ENCODE assay signal across 8 cellular contexts in genomic region chr22:28773461-28773867, GRCh38. TPM values are rescaled to one million over a fixed set of nuclear protein-coding genes. Genes with fewer than 3 reads are reported as not detected.
DNase-seq lines count a peak whose midpoint lies in the region; ATAC-seq and TF ChIP-seq lines count a peak whose summit lies in the region.

No MANE protein-coding gene starts in this region.

- H3K4me1 ChIP-seq in endodermal cell (ENCODE audit: control insufficient read depth, insufficient read depth, low read length): no peaks in the 10 kb centered on the region

- 18 to 22% methylated on average over 10 of the region's 10 CpGs for WGBS in endodermal cell (ENCODE audit: insufficient coverage in 1 of 2, insufficient read length in 1 of 2), 2 experiments

- H3K9me3 Mint-ChIP-seq in HFFc6 (peaks cover 7% of the 10 kb centered on the region), endodermal cell (peaks cover 11% of the 10 kb centered on the region), neural crest cell (peaks cover 2% of the 10 kb centered on the region)

- peaks cover 18% of the 10 kb centered on the region for H3K4me1 Mint-ChIP-seq in HFFc6 (ENCODE audit: low read depth)
- H3K4me1 Mint-ChIP-seq in endodermal cell: peaks cover 4% of the 10 kb centered on the region
- peaks cover 16% of the 10 kb centered on the region for H3K4me1 Mint-ChIP-seq in neural crest cell

- H3K27me3 Mint-ChIP-seq in HFFc6 (ENCODE audit: insufficient read depth) (peaks cover 2% of the 10 kb centered on the region), endodermal cell (ENCODE audit: insufficient read depth) (no peaks in the 10 kb centered on the region), neural crest cell (ENCODE audit: low read depth) (no peaks in the 10 kb centered on the region)

- peak; percentile 29 for ATAC-seq in GM18498 (IDR thresholded peaks at IDR 0.05; ENCODE audit: unreplicated experiment)
- ATAC-seq in GM18858 (IDR thresholded peaks at IDR 0.05; ENCODE audit: unreplicated experiment): no peak

- H3K27ac ChIP-seq in endodermal cell (ENCODE audit: low read depth, low read length): no peak overlapping the region

- peak overlapping the region; percentile 98 for H3K9ac ChIP-seq in endodermal cell (ENCODE audit: extremely low read depth, low read length, poor library complexity, severe bottlenecking)

- H3K9me3 ChIP-seq in endodermal cell (ENCODE audit: control insufficient read depth, low read length): no peaks in the 10 kb centered on the region

- H3K27me3 ChIP-seq in endodermal cell (ENCODE audit: control insufficient read depth, insufficient read depth, low read length, poor library complexity, severe bottlenecking): no peaks in the 10 kb centered on the region

- DNase-seq in HFFc6: peak; percentile 74
- peak; percentile 48 for DNase-seq in OCI-M1 (lab: John Stamatoyannopoulos, UW)
- no peak for DNase-seq in endodermal cell
- no peak for DNase-seq in neural crest cell (ENCODE audit: low read depth, low spot score)
- no peak for DNase-seq in NCI-H1105 (lab: John Stamatoyannopoulos, UW)
- DNase-seq in dermis blood vessel endothelial cell: no peak

- TF ChIP-seq CTCF in HFFc6 (IDR thresholded peaks at IDR 0.05): no peak
- no peak for TF ChIP-seq CTCF in endodermal cell (conservative IDR thresholded peaks at IDR 0.05)
- TF ChIP-seq CTCF in neural crest cell (conservative IDR thresholded peaks at IDR 0.05): no peak

- H3K36me3 Mint-ChIP-seq in HFFc6 (ENCODE audit: low read depth) (peaks cover 16% of the 10 kb centered on the region), endodermal cell (ENCODE audit: low read depth) (peaks cover 34% of the 10 kb centered on the region), neural crest cell (ENCODE audit: low read depth) (peaks cover 13% of the 10 kb centered on the region)

- peak overlapping the region; percentile 91 for H3K27ac Mint-ChIP-seq in HFFc6
- H3K27ac Mint-ChIP-seq in endodermal cell: peak overlapping the region; percentile 90
- peak overlapping the region; percentile 91 for H3K27ac Mint-ChIP-seq in neural crest cell (ENCODE audit: unreplicated experiment)

- H3K4me3 Mint-ChIP-seq in HFFc6 (peak overlapping the region; percentile 91), endodermal cell (peak overlapping the region; percentile 71), neural crest cell (peak overlapping the region; percentile 91)

- peak overlapping the region; percentile 99 for H3K4me3 ChIP-seq in endodermal cell (ENCODE audit: low read length)

- H3K36me3 ChIP-seq in endodermal cell (ENCODE audit: control insufficient read depth, insufficient read depth, low read length): peaks cover 23% of the 10 kb centered on the region

RNA-seq across cellular contexts. Expression of gene CCDC117, which starts 1.0 kb away (rescaled TPM):
- 10 to 100 TPM; 13.2 to 17.4 (median 14.8) TPM for total RNA-seq in HFFc6 (2021; fragmentation: NEBNext Ultra II Directional; extraction: Animal tissue kit (Norgen Biotek cat#: 25700))
- total RNA-seq in endodermal cell: 10 to 100 TPM; 40.9 TPM
- polyA plus RNA-seq in endodermal cell (2013, experiment 1 of 2): 25.1 TPM
- 24.6 TPM for polyA plus RNA-seq in endodermal cell (2013, experiment 2 of 2)
- 33.5 and 36.5 TPM in 2 replicates for total RNA-seq in neural crest cell
- total RNA-seq in dermis blood vessel endothelial cell: 23.8 and 30.1 TPM in 2 replicates

RNA-seq across cellular contexts. Expression of gene XBP1, which starts 26.9 kb away (rescaled TPM):
- 100 to 1,000 TPM; 106 to 115 (median 111) TPM for total RNA-seq in HFFc6 (2021; fragmentation: NEBNext Ultra II Directional; extraction: Animal tissue kit (Norgen Biotek cat#: 25700))
- 100 to 1,000 TPM; 103 to 111 TPM for total RNA-seq in endodermal cell
- 111 TPM for polyA plus RNA-seq in endodermal cell (2013, experiment 1 of 2)
- polyA plus RNA-seq in endodermal cell (2013, experiment 2 of 2): 100 TPM
- 65.0 and 66.5 TPM in 2 replicates for total RNA-seq in neural crest cell
- 93.3 and 165 TPM in 2 replicates for total RNA-seq in dermis blood vessel endothelial cell

RNA-seq across cellular contexts. Expression of gene HSCB, which starts 31.6 kb away (rescaled TPM):
- total RNA-seq in HFFc6 (2021; fragmentation: NEBNext Ultra II Directional; extraction: Animal tissue kit (Norgen Biotek cat#: 25700)): 10 to 100 TPM; 15.2 to 18.3 (median 16.5) TPM
- 10 to 100 TPM; 17.7 to 22.4 TPM for total RNA-seq in endodermal cell
- polyA plus RNA-seq in endodermal cell (2013, experiment 1 of 2): 19.3 TPM
- 20.0 TPM for polyA plus RNA-seq in endodermal cell (2013, experiment 2 of 2)
- total RNA-seq in neural crest cell: 14.3 and 18.7 TPM in 2 replicates
- total RNA-seq in dermis blood vessel endothelial cell: 12.5 and 19.9 TPM in 2 replicates

RNA-seq across cellular contexts. Expression of gene CHEK2, which starts 31.8 kb away (rescaled TPM):
- 10 to 100 TPM; 10.2 to 17.7 (median 14.9) TPM for total RNA-seq in HFFc6 (2021; fragmentation: NEBNext Ultra II Directional; extraction: Animal tissue kit (Norgen Biotek cat#: 25700))
- 10 to 100 TPM; 67.5 to 72.3 TPM for total RNA-seq in endodermal cell
- 36.1 TPM for polyA plus RNA-seq in endodermal cell (2013, experiment 1 of 2)
- 32.7 TPM for polyA plus RNA-seq in endodermal cell (2013, experiment 2 of 2)
- 44.2 and 45.0 TPM in 2 replicates for total RNA-seq in neural crest cell
- total RNA-seq in dermis blood vessel endothelial cell: 14.8 and 15.7 TPM in 2 replicates

Comparison
In these comparisons a context has a peak if more than half of its experiments do, and no peak if none do; other contexts are left out.
1. DNase-seq: peak in HFFc6 (single experiment) and OCI-M1 (single experiment); none in endodermal cell (single experiment), neural crest cell (single experiment), NCI-H1105 (single experiment) and dermis blood vessel endothelial cell (single experiment).
2. Peak in every context shown above with its lines, with median percentiles within 50 percentile points of each other: H3K27ac Mint-ChIP-seq and H3K4me3 Mint-ChIP-seq.